Comparison of ENCODE assay signal across 25 cellular contexts in the genomic region with DNA sequence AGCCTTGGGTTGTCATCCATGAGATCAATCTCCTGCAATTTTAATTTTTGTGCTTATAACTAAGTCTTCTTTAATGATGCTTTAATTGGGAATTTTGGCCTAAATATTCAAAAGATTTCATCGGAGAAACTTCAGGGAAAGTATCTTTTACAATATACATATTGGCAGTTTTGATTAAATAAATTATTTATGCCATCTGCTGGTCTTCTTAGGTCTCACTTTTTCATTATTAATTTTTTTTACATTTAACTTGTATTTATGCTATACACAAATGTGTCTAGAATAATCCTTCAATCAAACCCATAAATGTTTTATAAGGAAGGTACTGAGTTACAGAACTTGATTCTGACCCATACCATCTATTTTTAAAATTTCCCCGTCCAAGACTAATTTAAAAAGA.
DNase-seq lines count a peak whose midpoint lies in the region; ATAC-seq and TF ChIP-seq lines count a peak whose summit lies in the region.
"Had no signal": no experiment of that assay in that cellular context is flagged by ENCODE, and none has a peak within 500 bp of the region (broad histone marks: within the 10 kb centered on the region; RNA-seq: fewer than 3 reads in every experiment).

No MANE protein-coding gene starts in this region.

- H3K4me1 Mint-ChIP-seq in chondrocyte (ENCODE audit: low read depth) = peaks cover 24% of the 10 kb centered on the region
- H3K4me1 Mint-ChIP-seq: central memory CD8-positive, alpha-beta T cell; immature natural killer cell had no signal

- ATAC-seq in GM21390 (IDR thresholded peaks at IDR 0.05; ENCODE audit: unreplicated experiment) = no peak
- ATAC-seq: HepG2 had no signal

- no peaks in the 10 kb centered on the region for H4K20me1 ChIP-seq in Loucy (ENCODE audit: insufficient read depth, low read length, poor library complexity, severe bottlenecking)

- TF ChIP-seq CTCF in C4-2B (conservative IDR thresholded peaks at IDR 0.05) = peak; percentile 17; the same call in 1 of the 2 replicates
- peak; percentile 38 for TF ChIP-seq CTCF in Loucy (conservative IDR thresholded peaks at IDR 0.05; ENCODE audit: low read length)
- TF ChIP-seq CTCF in chondrocyte (IDR thresholded peaks at IDR 0.05) = peak; percentile 81
- TF ChIP-seq CTCF in parathyroid adenoma (IDR thresholded peaks at IDR 0.05) = peak; percentile 15

- H3K36me3 ChIP-seq in Loucy (ENCODE audit: insufficient read depth, low read length) (no peaks in the 10 kb centered on the region), parathyroid adenoma (ENCODE audit: control insufficient read depth, insufficient read depth, low read length) (no peaks in the 10 kb centered on the region), MG63 (no peaks in the 10 kb centered on the region)
- H3K36me3 ChIP-seq: ascending aorta, HAP-1, thoracic aorta had no signal

- DNase-seq in chondrocyte (ENCODE audit: low spot score) (no peak), MG63 (no peak), CD1c-positive myeloid dendritic cell (ENCODE audit: extremely low spot score) (no peak)
- DNase-seq: activated CD8-positive, alpha-beta memory T cell treated with anti-CD3 and anti-CD28 coated beads, Interleukin-2, amount 50 U/mL, for 48 hours; hippocampal formation; immature natural killer cell; NCI-H1105; NCI-H1930; NCI-H526 treated with DMSO at 0.1 percent for 48 hours; nucleus accumbens; stimulated activated CD4-positive, alpha-beta T cell treated with anti-CD3 and anti-CD28 coated beads, Interleukin-4, amount 100 ng/mL, for 1 hour; stimulated activated naive CD4-positive, alpha-beta T cell treated with Interleukin-2 at 50 U/mL for 16 hours; T-helper 9 cell had no signal

- H3K27ac Mint-ChIP-seq in chondrocyte (ENCODE audit: unreplicated experiment) = no peak overlapping the region
- H3K27ac Mint-ChIP-seq: activated naive CD8-positive, alpha-beta T cell; immature natural killer cell had no signal

- no peak overlapping the region for H3K4me2 ChIP-seq in Loucy (ENCODE audit: low read depth, low read length, poor library complexity, severe bottlenecking)
- H3K4me2 ChIP-seq in parathyroid adenoma (ENCODE audit: low read length) = no peak overlapping the region

- no peaks in the 10 kb centered on the region for H3K36me3 Mint-ChIP-seq in chondrocyte (ENCODE audit: low read depth)
- H3K36me3 Mint-ChIP-seq: activated naive CD8-positive, alpha-beta T cell; immature natural killer cell had no signal

- H3K4me3 ChIP-seq in Loucy (ENCODE audit: low read length, poor library complexity, severe bottlenecking) = no peak overlapping the region
- no peak overlapping the region for H3K4me3 ChIP-seq in parathyroid adenoma (ENCODE audit: low read depth, low read length)
- no peak overlapping the region for H3K4me3 ChIP-seq in MG63
- H3K4me3 ChIP-seq: ascending aorta, HAP-1, thoracic aorta had no signal

- H3K27ac ChIP-seq in C4-2B (no peak overlapping the region), parathyroid adenoma (no peak overlapping the region)
- H3K27ac ChIP-seq: ascending aorta, epithelial cell of prostate, HL-60, thoracic aorta had no signal

- no peak overlapping the region for H2AFZ ChIP-seq in Loucy (ENCODE audit: low read length)
- no peak overlapping the region for H2AFZ ChIP-seq in parathyroid adenoma

- no peaks in the 10 kb centered on the region for H3K9me2 ChIP-seq in Loucy (replicated peaks; ENCODE audit: low read depth, low read length)

- no peaks in the 10 kb centered on the region for H3K9me3 ChIP-seq in Loucy (ENCODE audit: insufficient read depth, low read depth, low read length)
- no peaks in the 10 kb centered on the region for H3K9me3 ChIP-seq in parathyroid adenoma (ENCODE audit: control insufficient read depth, low read length)
- no peaks in the 10 kb centered on the region for H3K9me3 ChIP-seq in MG63
- H3K9me3 ChIP-seq: ascending aorta, HAP-1, thoracic aorta had no signal

- H3K9me3 Mint-ChIP-seq in chondrocyte (ENCODE audit: low read depth) = no peaks in the 10 kb centered on the region
- H3K9me3 Mint-ChIP-seq: central memory CD8-positive, alpha-beta T cell; immature natural killer cell had no signal

- H3K79me2 ChIP-seq in Loucy (ENCODE audit: insufficient read depth, low read length) (no peaks in the 10 kb centered on the region), parathyroid adenoma (no peaks in the 10 kb centered on the region)

- H3K27me3 Mint-ChIP-seq in chondrocyte (ENCODE audit: low read depth) = no peaks in the 10 kb centered on the region
- H3K27me3 Mint-ChIP-seq: activated naive CD8-positive, alpha-beta T cell; central memory CD8-positive, alpha-beta T cell had no signal

- no peaks in the 10 kb centered on the region for H3K27me3 ChIP-seq in Loucy (ENCODE audit: insufficient read depth, low read length, poor library complexity, severe bottlenecking)
- no peaks in the 10 kb centered on the region for H3K27me3 ChIP-seq in parathyroid adenoma (ENCODE audit: control insufficient read depth, insufficient read depth, low read length)
- no peaks in the 10 kb centered on the region for H3K27me3 ChIP-seq in MG63
- H3K27me3 ChIP-seq: ascending aorta had no signal

- H3K9ac ChIP-seq in Loucy (ENCODE audit: low read depth, low read length, poor library complexity, severe bottlenecking) (no peak overlapping the region), parathyroid adenoma (no peak overlapping the region)

- no peak overlapping the region for H3K4me3 Mint-ChIP-seq in chondrocyte (ENCODE audit: unreplicated experiment)
- H3K4me3 Mint-ChIP-seq: activated naive CD8-positive, alpha-beta T cell; central memory CD8-positive, alpha-beta T cell; immature natural killer cell had no signal

- no peaks in the 10 kb centered on the region for H3F3A ChIP-seq in Loucy (ENCODE audit: low read depth)

- H3K4me1 ChIP-seq in Loucy (ENCODE audit: insufficient read depth, low read length, poor library complexity, severe bottlenecking) = no peaks in the 10 kb centered on the region
- peaks cover 4% of the 10 kb centered on the region for H3K4me1 ChIP-seq in parathyroid adenoma
- H3K4me1 ChIP-seq: ascending aorta, HAP-1 had no signal

Comparison
In these comparisons a context has a peak if more than half of its experiments do, and no peak if none do; other contexts are left out.
1. CTCF ChIP-seq: peak in every context shown above with its lines; median percentile 81 in chondrocyte; 38 in Loucy; 17 in C4-2B; 15 in parathyroid adenoma.